In genomic region chr2:70888925-70889715, GRCh38 we compare ENCODE assay signal across 1 cellular context.
TF ChIP-seq lines count a peak whose summit lies in the region.

No MANE protein-coding gene starts in this region.

TF ChIP-seq in GM23338, 12 proteins besides CTCF, POLR2A, EP300 and RAD21 (continued from another document):
- TF ChIP-seq ZNF462 (CRISPR knock-in tag; IDR thresholded peaks at IDR 0.05) (no peak), EZH2 (IDR thresholded peaks at IDR 0.05; ENCODE audit: low read depth, unreplicated experiment) (peak; percentile 100), NANOG (IDR thresholded peaks at IDR 0.05; ENCODE audit: borderline replicate concordance) (no peak), POLR2AphosphoS5 (IDR thresholded peaks at IDR 0.05; ENCODE audit: low read depth) (no peak), EZH2phosphoT487 (IDR thresholded peaks at IDR 0.05; ENCODE audit: unreplicated experiment) (peak; percentile 92), REST (IDR thresholded peaks at IDR 0.05; ENCODE audit: unreplicated experiment) (no peak)
